In the genomic region with DNA sequence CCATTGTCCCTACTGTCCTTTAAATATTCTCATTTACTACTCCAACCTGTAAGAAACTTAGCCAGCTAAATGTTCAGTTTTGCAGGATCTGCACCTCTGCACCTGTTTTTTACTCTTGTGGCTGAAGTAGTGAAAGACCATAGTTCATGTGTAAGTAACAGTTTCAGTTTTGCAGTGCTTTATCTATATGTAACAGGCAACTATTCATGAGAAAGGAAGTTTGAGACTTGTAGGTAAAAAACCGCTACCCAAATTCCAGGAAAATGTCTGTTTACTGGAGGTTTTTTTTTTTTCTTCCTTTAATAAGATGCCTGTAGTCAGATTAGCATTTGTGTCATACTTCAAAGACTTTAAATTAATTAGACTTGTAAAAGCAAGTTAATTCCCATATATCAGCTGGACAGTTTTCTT, we compare ENCODE assay signal across 9 cellular contexts. TPM values are rescaled to one million over a fixed set of nuclear protein-coding genes. Genes with fewer than 3 reads are reported as not detected.
DNase-seq lines count a peak whose midpoint lies in the region; ATAC-seq and TF ChIP-seq lines count a peak whose summit lies in the region.
"Had no signal": no experiment of that assay in that cellular context is flagged by ENCODE, and none has a peak within 500 bp of the region (broad histone marks: within the 10 kb centered on the region; RNA-seq: fewer than 3 reads in every experiment).

No MANE protein-coding gene starts in this region.

- H3K36me3 Mint-ChIP-seq in activated CD8-positive, alpha-beta T cell treated with anti-CD3 and anti-CD28 coated beads for 36 hours (ENCODE audit: low read depth): peaks cover 7% of the 10 kb centered on the region

- no peak for TF ChIP-seq POLR2A in lower leg skin (IDR thresholded peaks at IDR 0.05)

- no peaks in the 10 kb centered on the region for H3K27me3 Mint-ChIP-seq in activated CD8-positive, alpha-beta T cell treated with anti-CD3 and anti-CD28 coated beads for 36 hours

- H3K9me3 Mint-ChIP-seq in activated CD8-positive, alpha-beta T cell treated with anti-CD3 and anti-CD28 coated beads for 36 hours: peaks cover 2% of the 10 kb centered on the region
- H3K9me3 Mint-ChIP-seq: nephron progenitor cell had no signal

- CTCF ChIA-PET in activated CD8-positive, alpha-beta T cell treated with anti-CD3 and anti-CD28 coated beads for 36 hours (lab: Charles Lee): interaction anchor here (0.7 to 5.5 kb wide), 15 partner anchors 10 to 229 kb away, joined by 3 to 38 read pairs (median 8); partner anchors contain the start of gene MBNL1

- ATAC-seq in HG03095 (IDR thresholded peaks at IDR 0.05; ENCODE audit: unreplicated experiment): peak; percentile 60
- ATAC-seq in activated CD8-positive, alpha-beta T cell treated with anti-CD3 and anti-CD28 coated beads for 36 hours: peak; percentile 66

- POLR2A ChIA-PET in activated CD8-positive, alpha-beta T cell treated with anti-CD3 and anti-CD28 coated beads for 36 hours (lab: Charles Lee): interaction anchor here (0.6 to 6.8 kb wide), 15 partner anchors 13 to 1042 kb away, joined by 3 to 159 read pairs (median 4); partner anchors contain the start of gene MBNL1

- TF ChIP-seq CTCF in activated CD8-positive, alpha-beta T cell treated with anti-CD3 and anti-CD28 coated beads for 36 hours (IDR thresholded peaks at IDR 0.05): no peak
- TF ChIP-seq CTCF in lower leg skin (IDR thresholded peaks at IDR 0.05): no peak

- intact Hi-C loops in activated CD8-positive, alpha-beta T cell treated with anti-CD3 and anti-CD28 coated beads for 36 hours (cut with micrococcal nuclease): loop anchor here (2.0 to 5.0 kb wide), 3 partner anchors 13 to 51 kb away; no protein-coding TSS in a partner anchor
- intact Hi-C loops in lower leg skin (cut with DNase I; ENCODE audit: low total_unique reads): no loop called here

- peak overlapping the region; percentile 93 for H3K27ac Mint-ChIP-seq in activated CD8-positive, alpha-beta T cell treated with anti-CD3 and anti-CD28 coated beads for 36 hours
- H3K27ac Mint-ChIP-seq: nephron progenitor cell had no signal

- DNase-seq in stimulated activated naive CD4-positive, alpha-beta T cell (lab: John Stamatoyannopoulos, UW): peak in 4 of 6 experiments; percentile 1 to 66 (median 46)
- no peak for DNase-seq in stimulated activated naive CD4-positive, alpha-beta T cell treated with Interleukin-2 at 50 U/mL for 16 hours (lab: John Stamatoyannopoulos, UW)
- DNase-seq in activated CD8-positive, alpha-beta T cell treated with anti-CD3 and anti-CD28 coated beads for 36 hours: peak; percentile 21
- DNase-seq in dedifferentiated amniotic fluid mesenchymal stem cell (ENCODE audit: extremely low spot score): no peak
- no peak for DNase-seq in lower leg skin (ENCODE audit: low spot score in 2 of 2)
- no peak for DNase-seq in NCI-H2029 treated with DMSO at 0.1 percent for 48 hours (lab: John Stamatoyannopoulos, UW)
- DNase-seq in NCI-H2081 treated with DMSO at 0.1 percent for 48 hours (lab: John Stamatoyannopoulos, UW): no peak
- DNase-seq: nephron progenitor cell had no signal

- no peak overlapping the region for H3K4me3 ChIP-seq in lower leg skin (ENCODE audit: low read depth, poor library complexity, severe bottlenecking)

- H3K4me3 Mint-ChIP-seq in activated CD8-positive, alpha-beta T cell treated with anti-CD3 and anti-CD28 coated beads for 36 hours: peak overlapping the region; percentile 81
- H3K4me3 Mint-ChIP-seq: nephron progenitor cell had no signal

- WGBS in lower leg skin, 2 donors: 87 to 90% methylated on average over 1 of the region's 1 CpG

- peaks cover 48% of the 10 kb centered on the region for H3K4me1 Mint-ChIP-seq in activated CD8-positive, alpha-beta T cell treated with anti-CD3 and anti-CD28 coated beads for 36 hours (ENCODE audit: low read depth)
- H3K4me1 Mint-ChIP-seq: nephron progenitor cell had no signal

RNA-seq across cellular contexts. Expression of gene MBNL1, which starts 25.4 kb away (rescaled TPM):
- 100 to 1,000 TPM; 341 to 360 TPM for total RNA-seq in activated CD8-positive, alpha-beta T cell treated with anti-CD3 and anti-CD28 coated beads for 36 hours
- 100 to 1,000 TPM; 152 to 286 (median 228) TPM for total RNA-seq in lower leg skin

Comparison
In these comparisons a context has a peak if more than half of its experiments do, and no peak if none do; other contexts are left out.
1. DNase-seq: peak in stimulated activated naive CD4-positive, alpha-beta T cell (4 of 6) and activated CD8-positive, alpha-beta T cell treated with anti-CD3 and anti-CD28 coated beads for 36 hours (single experiment); none in stimulated activated naive CD4-positive, alpha-beta T cell treated with Interleukin-2 at 50 U/mL for 16 hours (single experiment), dedifferentiated amniotic fluid mesenchymal stem cell (single experiment), lower leg skin (0 of 2), NCI-H2029 treated with DMSO at 0.1 percent for 48 hours (single experiment) and NCI-H2081 treated with DMSO at 0.1 percent for 48 hours (single experiment).